In the genomic region with DNA sequence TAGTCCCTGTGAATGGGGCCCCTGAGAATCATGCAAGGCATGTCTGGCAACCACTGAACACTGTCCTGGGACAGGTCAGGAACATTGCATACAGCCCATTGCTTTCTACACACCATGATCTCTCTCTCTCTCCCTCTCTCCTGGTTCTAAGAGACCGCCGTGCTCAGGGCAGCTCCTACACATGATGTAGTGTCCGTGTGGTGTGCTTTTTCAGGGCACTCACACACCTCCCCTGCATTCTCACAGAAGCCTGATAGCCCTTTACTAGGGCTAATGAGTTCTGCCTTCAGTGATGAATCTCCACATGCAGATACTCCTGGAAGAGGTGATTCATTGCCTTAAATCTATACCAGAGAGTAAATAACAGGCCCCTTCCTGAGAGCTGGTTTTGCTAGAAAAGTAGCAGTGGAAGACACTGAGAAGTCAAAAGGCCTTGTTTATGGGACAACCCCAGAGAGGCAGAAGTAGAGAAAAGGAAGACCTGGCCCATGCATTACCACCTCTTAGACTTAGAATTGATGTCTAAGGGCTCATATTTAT, we compare ENCODE assay signal across 25 cellular contexts. TPM values are rescaled to one million over a fixed set of nuclear protein-coding genes. Genes with fewer than 3 reads are reported as not detected.
DNase-seq lines count a peak whose midpoint lies in the region; ATAC-seq, FAIRE-seq and TF ChIP-seq lines count a peak whose summit lies in the region.
"Had no signal": no experiment of that assay in that cellular context is flagged by ENCODE, and none has a peak within 500 bp of the region (broad histone marks: within the 10 kb centered on the region; RNA-seq: fewer than 3 reads in every experiment).

No MANE protein-coding gene starts in this region.

- peak overlapping the region; percentile 24 for H3K4me3 Mint-ChIP-seq in nephron progenitor cell
- no peak overlapping the region for H3K4me3 Mint-ChIP-seq in stimulated activated effector memory CD8-positive, alpha-beta T cell treated with anti-CD3 and anti-CD28 coated beads, Interleukin-12 subunit alpha, Interleukin-12 subunit beta, amount 100 ng/mL, for 72 hours
- H3K4me3 Mint-ChIP-seq: CD4-positive, CD25-positive, alpha-beta regulatory T cell; CD8-positive, alpha-beta memory T cell; H9; IgD-negative memory B cell had no signal

- no peak for FAIRE-seq in bronchial epithelial cell (lab: Jason Lieb, UNC)
- FAIRE-seq: A204.1, GM12892, GM18507, H1, HTR-8/SVneo had no signal

- H3K27ac Mint-ChIP-seq in nephron progenitor cell = peak overlapping the region; percentile 64
- no peak overlapping the region for H3K27ac Mint-ChIP-seq in stimulated activated effector memory CD8-positive, alpha-beta T cell treated with anti-CD3 and anti-CD28 coated beads, Interleukin-12 subunit alpha, Interleukin-12 subunit beta, amount 100 ng/mL, for 72 hours
- H3K27ac Mint-ChIP-seq: CD8-positive, alpha-beta memory T cell; H9; IgD-negative memory B cell had no signal

- ATAC-seq in stimulated activated effector memory CD8-positive, alpha-beta T cell treated with anti-CD3 and anti-CD28 coated beads, Interleukin-12 subunit alpha, Interleukin-12 subunit beta, amount 100 ng/mL, for 72 hours = peak; percentile 42
- ATAC-seq in HG02588 (IDR thresholded peaks at IDR 0.05; ENCODE audit: unreplicated experiment) (no peak), HG02678 (IDR thresholded peaks at IDR 0.05; ENCODE audit: unreplicated experiment) (no peak), GM18868 (IDR thresholded peaks at IDR 0.05; ENCODE audit: unreplicated experiment) (no peak)

- no peaks in the 10 kb centered on the region for H3K36me3 Mint-ChIP-seq in nephron progenitor cell (ENCODE audit: low read depth)
- H3K36me3 Mint-ChIP-seq in stimulated activated effector memory CD8-positive, alpha-beta T cell treated with anti-CD3 and anti-CD28 coated beads, Interleukin-12 subunit alpha, Interleukin-12 subunit beta, amount 100 ng/mL, for 72 hours = no peaks in the 10 kb centered on the region
- H3K36me3 Mint-ChIP-seq: CD4-positive, CD25-positive, alpha-beta regulatory T cell; IgD-negative memory B cell had no signal

- peaks cover 1% of the 10 kb centered on the region for H3K27me3 ChIP-seq in bronchial epithelial cell (ENCODE audit: control insufficient read depth, insufficient read depth, low read length)
- H3K27me3 ChIP-seq: BE2C had no signal

- TF ChIP-seq CTCF in bronchial epithelial cell (IDR thresholded peaks at IDR 0.05; ENCODE audit: insufficient read depth, low read length, severe bottlenecking) (no peak), nephron progenitor cell (IDR thresholded peaks at IDR 0.05) (no peak)

- no peaks in the 10 kb centered on the region for H3K36me3 ChIP-seq in bronchial epithelial cell (ENCODE audit: control insufficient read depth, insufficient read depth, low read length)
- H3K36me3 ChIP-seq: BE2C had no signal

- DNase-seq in HT1080 (ENCODE audit: low read depth) = peak; percentile 11
- peak; percentile 30 for DNase-seq in bronchial epithelial cell (ENCODE audit: low read depth)
- no peak for DNase-seq in nephron progenitor cell
- no peak for DNase-seq in stimulated activated effector memory CD8-positive, alpha-beta T cell treated with anti-CD3 and anti-CD28 coated beads, Interleukin-12 subunit alpha, Interleukin-12 subunit beta, amount 100 ng/mL, for 72 hours (ENCODE audit: low spot score in 2 of 2)
- DNase-seq in islet precursor cell = no peak
- DNase-seq: ACHN; BE2C; C1 segment of cervical spinal cord; CD4-positive, CD25-positive, alpha-beta regulatory T cell; CD8-positive, alpha-beta memory T cell; COR-L47; DMS 273 treated with DMSO at 0.1 percent for 48 hours; DMS79; GDM1; H9; KBM-7 had no signal

- H3K27me3 Mint-ChIP-seq in nephron progenitor cell (ENCODE audit: low read depth, poor library complexity) = peaks cover 76% of the 10 kb centered on the region

- peaks cover 19% of the 10 kb centered on the region for H3K9me3 Mint-ChIP-seq in nephron progenitor cell
- no peaks in the 10 kb centered on the region for H3K9me3 Mint-ChIP-seq in stimulated activated effector memory CD8-positive, alpha-beta T cell treated with anti-CD3 and anti-CD28 coated beads, Interleukin-12 subunit alpha, Interleukin-12 subunit beta, amount 100 ng/mL, for 72 hours
- H3K9me3 Mint-ChIP-seq: CD4-positive, CD25-positive, alpha-beta regulatory T cell; H9 had no signal

- no peak overlapping the region for H3K4me3 ChIP-seq in bronchial epithelial cell (ENCODE audit: low read depth, low read length)

- H3K4me1 Mint-ChIP-seq in nephron progenitor cell = peaks cover 24% of the 10 kb centered on the region
- H3K4me1 Mint-ChIP-seq in stimulated activated effector memory CD8-positive, alpha-beta T cell treated with anti-CD3 and anti-CD28 coated beads, Interleukin-12 subunit alpha, Interleukin-12 subunit beta, amount 100 ng/mL, for 72 hours = no peaks in the 10 kb centered on the region
- H3K4me1 Mint-ChIP-seq: CD4-positive, CD25-positive, alpha-beta regulatory T cell; CD8-positive, alpha-beta memory T cell; H9 had no signal

RNA-seq across cellular contexts. Expression of gene OLFML2B, which starts 7.1 kb away (rescaled TPM):
- total RNA-seq in HT1080 (2014; rRNA removed; shearing (Covaris generic)) = 1.1 and 2.2 TPM in 2 replicates
- polyA plus RNA-seq in HT1080 (2015; cell fraction: cytosol; rRNA removed) = 0.29 and 0.35 TPM in 2 replicates
- polyA plus RNA-seq in HT1080 (2015; cell fraction: nucleus; rRNA removed) = 1.2 and 1.8 TPM in 2 replicates
- total RNA-seq in bronchial epithelial cell = not detected in 2 replicates
- total RNA-seq: CD4-positive, CD25-positive, alpha-beta regulatory T cell had no signal
- polyA plus RNA-seq: CD8-positive, alpha-beta memory T cell; IgD-negative memory B cell had no signal

RNA-seq across cellular contexts. Expression of gene NOS1AP, which starts 38.7 kb away (rescaled TPM):
- total RNA-seq in HT1080 (2014; rRNA removed; shearing (Covaris generic)) = 0.37 and 1.8 TPM in 2 replicates
- 1.0 and 1.2 TPM in 2 replicates for polyA plus RNA-seq in HT1080 (2015; cell fraction: cytosol; rRNA removed)
- 2.3 and 2.8 TPM in 2 replicates for polyA plus RNA-seq in HT1080 (2015; cell fraction: nucleus; rRNA removed)
- 0.26 and 1.3 TPM in 2 replicates for total RNA-seq in bronchial epithelial cell
- total RNA-seq: CD4-positive, CD25-positive, alpha-beta regulatory T cell had no signal
- polyA plus RNA-seq: CD4-positive, CD25-positive, alpha-beta regulatory T cell; CD8-positive, alpha-beta memory T cell; IgD-negative memory B cell had no signal

Comparison
In these comparisons a context has a peak if more than half of its experiments do, and no peak if none do; other contexts are left out.
1. DNase-seq: peak in HT1080 (single experiment) and bronchial epithelial cell (single experiment); none in nephron progenitor cell (single experiment), stimulated activated effector memory CD8-positive, alpha-beta T cell treated with anti-CD3 and anti-CD28 coated beads, Interleukin-12 subunit alpha, Interleukin-12 subunit beta, amount 100 ng/mL, for 72 hours (0 of 2) and islet precursor cell (single experiment).